19 cellular contexts compared by ENCODE assay signal in the genomic region with DNA sequence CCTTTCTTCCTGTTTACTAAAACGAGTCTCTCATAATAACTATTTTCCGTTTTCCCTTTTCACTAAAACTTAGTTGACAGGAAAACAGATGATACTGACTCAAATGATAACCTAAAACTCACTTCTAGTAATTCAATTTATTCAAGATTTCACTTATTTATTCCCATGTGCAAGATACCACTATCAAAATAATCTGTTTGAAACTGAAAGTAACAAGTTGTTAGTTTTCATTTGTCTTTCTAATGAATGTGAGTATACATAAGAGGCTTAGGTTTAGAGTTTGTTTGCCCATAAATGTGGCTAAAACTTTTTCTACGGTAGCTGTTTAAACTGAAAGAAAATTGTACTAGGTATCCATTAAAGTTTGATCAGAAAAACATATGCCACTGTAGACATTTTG.
DNase-seq lines count a peak whose midpoint lies in the region; ATAC-seq, FAIRE-seq and TF ChIP-seq lines count a peak whose summit lies in the region.
"Had no signal": no experiment of that assay in that cellular context is flagged by ENCODE, and none has a peak within 500 bp of the region (broad histone marks: within the 10 kb centered on the region; RNA-seq: fewer than 3 reads in every experiment).

No MANE protein-coding gene starts in this region.

- no peak overlapping the region for H2BK120ac ChIP-seq in H1 (replicated peaks; ENCODE audit: low read depth, low read length)

- H3K79me2 ChIP-seq in SK-N-SH (ENCODE audit: insufficient read depth) (no peaks in the 10 kb centered on the region), Loucy (ENCODE audit: insufficient read depth, low read length) (no peaks in the 10 kb centered on the region), H1 (ENCODE audit: control insufficient read depth in 1 of 2, insufficient read depth in 2 of 2, low read length in 2 of 2) (no peaks in the 10 kb centered on the region)

- TF ChIP-seq EP300 in SK-N-SH (IDR thresholded peaks at IDR 0.05; ENCODE audit: borderline replicate concordance in 1 of 2, low read depth in 1 of 2, low read length in 1 of 2) (no peak), H1 (IDR thresholded peaks at IDR 0.05; ENCODE audit: borderline replicate concordance in 1 of 2, low read depth in 2 of 2, low read length in 2 of 2) (no peak)

- no peak for TF ChIP-seq CTCF in SK-N-SH (IDR thresholded peaks at IDR 0.05)
- TF ChIP-seq CTCF in Loucy (conservative IDR thresholded peaks at IDR 0.05; ENCODE audit: low read length): no peak
- no peak for TF ChIP-seq CTCF in H1 (IDR thresholded peaks at IDR 0.05; ENCODE audit: control extremely low read depth in 1 of 3, insufficient read depth in 1 of 3, low read depth in 1 of 3, low read length in 3 of 3)
- no peak for TF ChIP-seq CTCF in left lung (IDR thresholded peaks at IDR 0.05)
- no peak for TF ChIP-seq CTCF in vagina (IDR thresholded peaks at IDR 0.05)

- H3K9me2 ChIP-seq in SK-N-SH (no peaks in the 10 kb centered on the region), Loucy (replicated peaks; ENCODE audit: low read depth, low read length) (no peaks in the 10 kb centered on the region)

- H2BK5ac ChIP-seq in H1 (ENCODE audit: low read depth, low read length): no peak overlapping the region

- TF ChIP-seq POLR2A in H1 (IDR thresholded peaks at IDR 0.05; ENCODE audit: control extremely low read depth in 1 of 2, low read depth in 2 of 2, low read length in 2 of 2) (no peak), vagina (IDR thresholded peaks at IDR 0.05) (no peak)

- H4K91ac ChIP-seq in H1 (replicated peaks; ENCODE audit: insufficient read length, low read length): no peak overlapping the region

- H2AFZ ChIP-seq in SK-N-SH (ENCODE audit: low read depth) (no peak overlapping the region), Loucy (ENCODE audit: low read length) (peak overlapping the region; percentile 27; the same call in 1 of the 2 replicates), H1 (ENCODE audit: low read length) (peak overlapping the region; percentile 25)

- no peak overlapping the region for H2BK15ac ChIP-seq in H1 (ENCODE audit: low read length)

- H3K4me2 ChIP-seq in SK-N-SH (0 out of 2 replicates have a peak overlapping the region, but pooled peaks have one; percentile 15), Loucy (ENCODE audit: low read depth, low read length, poor library complexity, severe bottlenecking) (peak overlapping the region; percentile 37), H1 (ENCODE audit: insufficient read depth in 1 of 2, low read depth in 2 of 2, low read length in 2 of 2) (no peak overlapping the region)

- FAIRE-seq in H1 (lab: Jason Lieb, UNC): no peak

- no peak overlapping the region for H3K9ac ChIP-seq in SK-N-SH
- no peak overlapping the region for H3K9ac ChIP-seq in Loucy (ENCODE audit: low read depth, low read length, poor library complexity, severe bottlenecking)
- no peak overlapping the region for H3K9ac ChIP-seq in H1 (replicated peaks in 1 of 4; ENCODE audit: extremely low read depth in 1 of 4, low read depth in 3 of 4, low read length in 3 of 4)

- H3K23me2 ChIP-seq in H1 (ENCODE audit: low read depth, low read length): no peaks in the 10 kb centered on the region

- DNase-seq in SK-N-SH (no peak), H1 (ENCODE audit: low read depth in 1 of 2, low spot score in 2 of 2) (no peak), cardiac septum (ENCODE audit: low spot score) (no peak), left lung (no peak), vagina (ENCODE audit: extremely low spot score in 2 of 2) (no peak)
- DNase-seq: naive thymus-derived CD4-positive, alpha-beta T cell; NCI-H1092; NCI-H748 treated with DMSO at 0.1 percent for 48 hours; RPMI8226; spleen; WERI-Rb-1 had no signal

- no peak overlapping the region for H2BK20ac ChIP-seq in H1 (ENCODE audit: low read length)

- no peaks in the 10 kb centered on the region for H3F3A ChIP-seq in SK-N-SH (replicated peaks; ENCODE audit: insufficient read depth)
- H3F3A ChIP-seq in Loucy (ENCODE audit: low read depth): no peaks in the 10 kb centered on the region

- H3K9me3 ChIP-seq in SK-N-SH: no peaks in the 10 kb centered on the region
- H3K9me3 ChIP-seq in Loucy (ENCODE audit: insufficient read depth, low read depth, low read length): no peaks in the 10 kb centered on the region
- H3K9me3 ChIP-seq in H1 (ENCODE audit: insufficient read depth in 2 of 2, low read depth in 1 of 2, low read length in 1 of 2): no peaks in the 10 kb centered on the region
- H3K9me3 ChIP-seq in left lung: no peaks in the 10 kb centered on the region
- no peaks in the 10 kb centered on the region for H3K9me3 ChIP-seq in vagina
- H3K9me3 ChIP-seq: gastroesophageal sphincter, spleen had no signal

- H3K14ac ChIP-seq in H1 (ENCODE audit: insufficient read length): no peak overlapping the region

- H3K4me3 ChIP-seq in SK-N-SH (ENCODE audit: low read depth in 2 of 2, low read length in 1 of 2) (no peak overlapping the region; a peak in 1 of 4 replicates), Loucy (ENCODE audit: low read length, poor library complexity, severe bottlenecking) (peak overlapping the region; percentile 43), H1 (ENCODE audit: extremely low read depth in 1 of 4, insufficient read depth in 2 of 4, low read depth in 3 of 4, low read length in 4 of 4) (no peak overlapping the region), left lung (no peak overlapping the region), vagina (no peak overlapping the region)
- H3K4me3 ChIP-seq: gastroesophageal sphincter had no signal

- no peak overlapping the region for H4K5ac ChIP-seq in H1 (ENCODE audit: insufficient read length, low read depth, low read length)

- H2AK5ac ChIP-seq in H1 (ENCODE audit: low read depth, low read length): no peak overlapping the region

- no peak overlapping the region for H3K4ac ChIP-seq in H1 (replicated peaks; ENCODE audit: insufficient read length, low read depth, low read length)

- intact Hi-C loops in cardiac septum (cut with DNase I): no loop called here
- intact Hi-C loops in left lung (cut with DNase I): no loop called here
- intact Hi-C loops in vagina (cut with DNase I): no loop called here

- no peak overlapping the region for H2BK12ac ChIP-seq in H1 (ENCODE audit: low read depth, low read length)

- CTCF ChIA-PET in SK-N-SH (lab: Yijun Ruan, JAX): interaction anchor here (2.0 kb wide), 1 partner anchor 13 kb away, joined by 4 read pairs; no protein-coding TSS in a partner anchor
- CTCF ChIA-PET in H1 (lab: Charles Lee; ENCODE audit: partially characterized antibody): interaction anchor here (0.7 kb wide), 1 partner anchor 15 kb away, joined by 3 read pairs; no protein-coding TSS in a partner anchor

- H3K27me3 ChIP-seq in SK-N-SH (ENCODE audit: insufficient read depth) (no peaks in the 10 kb centered on the region), Loucy (ENCODE audit: insufficient read depth, low read length, poor library complexity, severe bottlenecking) (no peaks in the 10 kb centered on the region), H1 (replicated peaks in 1 of 4; ENCODE audit: control insufficient read depth in 3 of 4, extremely low read depth in 1 of 4, insufficient read depth in 3 of 4, low read length in 3 of 4) (no peaks in the 10 kb centered on the region), left lung (no peaks in the 10 kb centered on the region), vagina (no peaks in the 10 kb centered on the region)
- H3K27me3 ChIP-seq: gastroesophageal sphincter, spleen had no signal

- 23% methylated on average over 3 of the region's 3 CpGs for WGBS in SK-N-SH (ENCODE audit: low lambda C conversion rate)
- WGBS in H1 (ENCODE audit: extremely low coverage in 1 of 2, insufficient coverage in 1 of 2, insufficient read length in 1 of 2, insufficient replicate concordance in 2 of 2, low coverage in 1 of 2, low lambda C conversion rate in 2 of 2, missing lambda C conversion rate in 1 of 2), 2 experiments: 93 to 100% methylated on average over 2 to 3 of the region's 3 CpGs

- H3K27ac ChIP-seq in SK-N-SH (ENCODE audit: low read depth in 2 of 2, low read length in 1 of 2) (no peak overlapping the region), H1 (ENCODE audit: low read depth, low read length) (no peak overlapping the region), left lung (no peak overlapping the region), vagina (no peak overlapping the region)
- H3K27ac ChIP-seq: 22Rv1, epithelial cell of prostate, gastroesophageal sphincter, HL-60, WERI-Rb-1 had no signal

- POLR2A ChIA-PET in SK-N-SH (lab: Yijun Ruan, JAX): no interaction called here
- POLR2A ChIA-PET in H1 (lab: Charles Lee; ENCODE audit: partially characterized antibody): no interaction called here

- H4K8ac ChIP-seq in H1 (ENCODE audit: extremely low read depth, insufficient read depth, low read length): no peak overlapping the region

- H3K79me1 ChIP-seq in H1 (ENCODE audit: low read depth, low read length): no peaks in the 10 kb centered on the region

- no peaks in the 10 kb centered on the region for H3K36me3 ChIP-seq in SK-N-SH (replicated peaks in 1 of 2; ENCODE audit: control insufficient read depth in 1 of 2, insufficient read depth in 2 of 2, low read length in 1 of 2)
- no peaks in the 10 kb centered on the region for H3K36me3 ChIP-seq in Loucy (ENCODE audit: insufficient read depth, low read length)
- H3K36me3 ChIP-seq in H1 (ENCODE audit: control insufficient read depth in 2 of 4, insufficient read depth in 4 of 4, low read length in 3 of 4): no peaks in the 10 kb centered on the region
- no peaks in the 10 kb centered on the region for H3K36me3 ChIP-seq in left lung
- H3K36me3 ChIP-seq in vagina: no peaks in the 10 kb centered on the region
- H3K36me3 ChIP-seq: gastroesophageal sphincter, spleen, WERI-Rb-1 had no signal

- no peak overlapping the region for H3K18ac ChIP-seq in H1 (ENCODE audit: extremely low read depth, low read length)

- H3K56ac ChIP-seq in H1 (replicated peaks; ENCODE audit: insufficient read length, low read depth, low read length): no peak overlapping the region

- H4K20me1 ChIP-seq in SK-N-SH (ENCODE audit: insufficient read depth): no peaks in the 10 kb centered on the region
- no peaks in the 10 kb centered on the region for H4K20me1 ChIP-seq in Loucy (ENCODE audit: insufficient read depth, low read length, poor library complexity, severe bottlenecking)
- no peaks in the 10 kb centered on the region for H4K20me1 ChIP-seq in H1 (replicated peaks in 1 of 2; ENCODE audit: control insufficient read depth in 1 of 2, insufficient read depth in 2 of 2, low read length in 2 of 2)

- H3K23ac ChIP-seq in H1 (ENCODE audit: insufficient read length): no peak overlapping the region

- no peak for TF ChIP-seq RAD21 in SK-N-SH (IDR thresholded peaks at IDR 0.05; ENCODE audit: low read length)
- TF ChIP-seq RAD21 in H1 (IDR thresholded peaks at IDR 0.05 in 1 of 2, conservative IDR thresholded peaks at IDR 0.05 in 1 of 2; ENCODE audit: low read depth in 2 of 2, low read length in 2 of 2): no peak

- ATAC-seq in SK-N-SH treated with all-trans-retinoic acid at 6 μM for 48 hours (no peak), GM19025 (IDR thresholded peaks at IDR 0.05; ENCODE audit: low read depth, unreplicated experiment) (peak; percentile 63), left lung (no peak)
- ATAC-seq: gastroesophageal sphincter; naive thymus-derived CD4-positive, alpha-beta T cell; stimulated activated memory B cell treated with anti-CD40 and anti-IgM and Interleukin-4, amounts not matched to agents 10 μg/mL and 1 μg/mL and 100 μg/mL, for 72 hours had no signal

- no peaks in the 10 kb centered on the region; a peak in 1 of 4 replicates for H3K4me1 ChIP-seq in SK-N-SH (ENCODE audit: control insufficient read depth in 1 of 2, insufficient read depth in 2 of 2, low read depth in 1 of 2, low read length in 1 of 2)
- no peaks in the 10 kb centered on the region for H3K4me1 ChIP-seq in Loucy (ENCODE audit: insufficient read depth, low read length, poor library complexity, severe bottlenecking)
- no peaks in the 10 kb centered on the region for H3K4me1 ChIP-seq in H1 (replicated peaks in 1 of 4; ENCODE audit: control insufficient read depth in 3 of 4, insufficient read depth in 4 of 4, low read length in 3 of 4)
- H3K4me1 ChIP-seq in left lung: no peaks in the 10 kb centered on the region
- no peaks in the 10 kb centered on the region for H3K4me1 ChIP-seq in vagina
- H3K4me1 ChIP-seq: gastroesophageal sphincter, spleen had no signal

Comparison
In these comparisons a context has a peak if more than half of its experiments do, and no peak if none do; other contexts are left out.
1. H3K4me2 ChIP-seq: peak in SK-N-SH (single experiment) and Loucy (single experiment); none in H1 (0 of 2).